8 cellular contexts compared by ENCODE assay signal in genomic region chr20:63947638-63948456, GRCh38. TPM values are rescaled to one million over a fixed set of nuclear protein-coding genes. Genes with fewer than 3 reads are reported as not detected.
DNase-seq lines count a peak whose midpoint lies in the region; ATAC-seq, FAIRE-seq and TF ChIP-seq lines count a peak whose summit lies in the region.

No MANE protein-coding gene starts in this region.

- FAIRE-seq in GM12892 (lab: Jason Lieb, UNC), result no peak

- H3K27me3 ChIP-seq in OCI-LY3 (ENCODE audit: low read depth, low read length), result no peaks in the 10 kb centered on the region

- peaks cover 32% of the 10 kb centered on the region for H3K4me1 ChIP-seq in OCI-LY3 (ENCODE audit: low read length)

- ATAC-seq in effector memory CD8-positive, alpha-beta T cell (replicated peaks), result no peak
- no peak for ATAC-seq in GM19395 (IDR thresholded peaks at IDR 0.05; ENCODE audit: unreplicated experiment)

- DNase-seq in CD1c-positive myeloid dendritic cell (ENCODE audit: extremely low spot score), result peak; percentile 25
- peak in 1 of 3 experiments; percentile 35 for DNase-seq in effector memory CD8-positive, alpha-beta T cell
- no peak for DNase-seq in progenitor cell of endocrine pancreas (ENCODE audit: low spot score, unreplicated experiment)
- no peak for DNase-seq in GM12892 (ENCODE audit: insufficient read length)
- DNase-seq in effector CD8-positive, alpha-beta T cell (lab: John Stamatoyannopoulos, UW), result no peak
- no peak for DNase-seq in NCI-H524 treated with DMSO at 0.1 percent for 48 hours (lab: John Stamatoyannopoulos, UW)

- peak overlapping the region; percentile 75 for H3K4me2 ChIP-seq in OCI-LY3 (ENCODE audit: low read length)

- H3K36me3 ChIP-seq in OCI-LY3 (replicated peaks; ENCODE audit: low read depth, low read length), result peaks cover 3% of the 10 kb centered on the region

- peak; percentile 51 for TF ChIP-seq CTCF in OCI-LY3 (IDR thresholded peaks at IDR 0.05; ENCODE audit: low read depth, low read length)
- no peak for TF ChIP-seq CTCF in progenitor cell of endocrine pancreas (IDR thresholded peaks at IDR 0.05; ENCODE audit: unreplicated experiment)

- H3K9me3 ChIP-seq in OCI-LY3 (ENCODE audit: insufficient read depth, low read length), result no peaks in the 10 kb centered on the region

- TF ChIP-seq POLR2A in GM12892 (IDR thresholded peaks at IDR 0.05; ENCODE audit: low read depth, low read length), result no peak

- H3K79me2 ChIP-seq in OCI-LY3 (ENCODE audit: low read length), result peaks cover 48% of the 10 kb centered on the region

- H4K20me1 ChIP-seq in OCI-LY3 (ENCODE audit: insufficient read depth, low read length), result peaks cover 81% of the 10 kb centered on the region

- no peaks in the 10 kb centered on the region for H3K9me3 Mint-ChIP-seq in effector memory CD8-positive, alpha-beta T cell
- no peaks in the 10 kb centered on the region for H3K9me3 Mint-ChIP-seq in progenitor cell of endocrine pancreas (ENCODE audit: low read depth)

- H3K4me3 Mint-ChIP-seq in effector memory CD8-positive, alpha-beta T cell, result peak overlapping the region; percentile 90 to 94
- no peak overlapping the region for H3K4me3 Mint-ChIP-seq in progenitor cell of endocrine pancreas (ENCODE audit: low read depth)

- no peak overlapping the region for H2AFZ ChIP-seq in OCI-LY3 (ENCODE audit: low read depth, low read length)

- H3K27ac Mint-ChIP-seq in effector memory CD8-positive, alpha-beta T cell, result peak overlapping the region; percentile 92 to 97
- peak overlapping the region; percentile 89 for H3K27ac Mint-ChIP-seq in progenitor cell of endocrine pancreas

- H3K27ac ChIP-seq in OCI-LY3 (ENCODE audit: low read length), result peak overlapping the region; percentile 63

- no peak overlapping the region for H3K9ac ChIP-seq in OCI-LY3 (ENCODE audit: low read length)

- H3K36me3 Mint-ChIP-seq in effector memory CD8-positive, alpha-beta T cell (ENCODE audit: insufficient read depth), result peaks cover 43% of the 10 kb centered on the region
- H3K36me3 Mint-ChIP-seq in progenitor cell of endocrine pancreas (ENCODE audit: insufficient read depth), result peaks cover 3% of the 10 kb centered on the region

- 0 out of 2 replicates have a peak overlapping the region, but pooled peaks have one; percentile 6 for H3K4me3 ChIP-seq in OCI-LY3 (ENCODE audit: low read length)

- peaks cover 34 to 36% of the 10 kb centered on the region in 2 donors for H3K4me1 Mint-ChIP-seq in effector memory CD8-positive, alpha-beta T cell (ENCODE audit: low read depth in 2 of 2)
- H3K4me1 Mint-ChIP-seq in progenitor cell of endocrine pancreas (ENCODE audit: low read depth), result peaks cover 14% of the 10 kb centered on the region

- no peaks in the 10 kb centered on the region for H3K27me3 Mint-ChIP-seq in effector memory CD8-positive, alpha-beta T cell
- H3K27me3 Mint-ChIP-seq in progenitor cell of endocrine pancreas, result no peaks in the 10 kb centered on the region

RNA-seq across cellular contexts. Expression of gene UCKL1, which starts 8.4 kb away (rescaled TPM):
- 78.9 and 79.2 TPM in 2 replicates for total RNA-seq in progenitor cell of endocrine pancreas
- 13.8 TPM for polyA plus RNA-seq in GM12892 (2012; ENCODE audit: missing spikeins)

RNA-seq across cellular contexts. Expression of gene ZNF512B, which starts 21.9 kb away (rescaled TPM):
- total RNA-seq in progenitor cell of endocrine pancreas, result 49.4 and 50.5 TPM in 2 replicates
- polyA plus RNA-seq in GM12892 (2012; ENCODE audit: missing spikeins), result 6.9 TPM

RNA-seq across cellular contexts. Expression of gene SAMD10, which starts 31.6 kb away (rescaled TPM):
- 12.8 and 14.0 TPM in 2 replicates for total RNA-seq in progenitor cell of endocrine pancreas
- 22.0 TPM for polyA plus RNA-seq in GM12892 (2012; ENCODE audit: missing spikeins)

RNA-seq across cellular contexts. Expression of gene PRPF6, which starts 33.1 kb away (rescaled TPM):
- 74.7 and 76.4 TPM in 2 replicates for total RNA-seq in progenitor cell of endocrine pancreas
- polyA plus RNA-seq in GM12892 (2012; ENCODE audit: missing spikeins), result 45.8 TPM

RNA-seq across cellular contexts. Expression of gene DNAJC5, which starts 52.9 kb away (rescaled TPM):
- 41.8 and 42.3 TPM in 2 replicates for total RNA-seq in progenitor cell of endocrine pancreas
- polyA plus RNA-seq in GM12892 (2012; ENCODE audit: missing spikeins), result 13.7 TPM
